Comparison of ENCODE assay signal across 22 cellular contexts in the genomic region with DNA sequence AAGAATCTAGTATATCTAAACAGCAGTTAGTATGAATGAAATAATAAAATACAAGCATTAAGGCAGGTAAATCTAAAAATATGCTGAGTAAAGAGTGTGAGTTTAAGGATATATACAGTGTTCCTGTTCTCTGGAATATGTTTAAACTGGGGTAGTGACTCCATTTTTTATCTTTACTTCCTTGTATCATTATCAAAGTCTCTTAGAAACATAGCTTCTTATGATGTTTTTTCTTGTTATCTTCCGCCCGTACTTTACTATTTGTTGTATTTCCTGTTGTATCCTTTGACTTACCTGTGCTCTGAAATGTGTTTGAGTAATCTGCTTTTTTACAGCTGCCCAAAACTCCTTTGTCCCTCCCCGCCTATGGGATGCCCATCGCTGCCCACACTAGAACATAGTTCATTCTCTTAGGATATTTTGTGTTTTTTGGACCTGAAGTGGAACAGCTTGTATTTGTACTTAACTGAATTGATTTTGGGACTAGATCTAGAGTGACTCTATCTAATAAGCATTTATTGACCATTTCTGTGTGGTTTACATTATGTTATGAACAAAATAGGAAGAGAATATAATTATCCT.
"Had no signal": no experiment of that assay in that cellular context is flagged by ENCODE, and none has a peak within 500 bp of the region (broad histone marks: within the 10 kb centered on the region; RNA-seq: fewer than 3 reads in every experiment).

No MANE protein-coding gene starts in this region.

- FAIRE-seq: keratinocyte, TTC549 had no signal

- H3K4me3 Mint-ChIP-seq: activated B cell treated with CpG ODN at 0.5 μM for 24 hours; activated CD4-positive, alpha-beta memory T cell treated with anti-CD3 and anti-CD28 coated beads for 36 hours; activated naive CD8-positive, alpha-beta T cell treated with anti-CD3 and anti-CD28 coated beads, Interleukin-2, amount 10 ng/mL, durations not matched to agents 7 days and 5 days; naive B cell had no signal

- H3K27me3 ChIP-seq: body of pancreas, left lung, pancreas, transverse colon, vagina had no signal

- H3K9me3 Mint-ChIP-seq: activated B cell treated with CpG ODN at 0.5 μM for 24 hours; activated CD4-positive, alpha-beta memory T cell treated with anti-CD3 and anti-CD28 coated beads for 36 hours; activated naive CD8-positive, alpha-beta T cell treated with anti-CD3 and anti-CD28 coated beads, Interleukin-2, amount 10 ng/mL, durations not matched to agents 7 days and 5 days; activated T-helper 2 cell treated with anti-CD3 and anti-CD28 coated beads, Interferon-gamma antibody, Interleukin-2, Interleukin-4, amounts not matched to agents 10 μg/mL and 5 μg/mL and 100 μg/mL, durations not matched to agents 14 hours and 24 hours and 36 hours; naive B cell had no signal

- H3K27ac Mint-ChIP-seq: activated B cell treated with CpG ODN at 0.5 μM for 24 hours; activated CD4-positive, alpha-beta memory T cell treated with anti-CD3 and anti-CD28 coated beads for 36 hours; activated naive CD8-positive, alpha-beta T cell treated with anti-CD3 and anti-CD28 coated beads, Interleukin-2, amount 10 ng/mL, durations not matched to agents 7 days and 5 days; activated T-helper 2 cell treated with anti-CD3 and anti-CD28 coated beads, Interferon-gamma antibody, Interleukin-2, Interleukin-4, amounts not matched to agents 10 μg/mL and 5 μg/mL and 100 μg/mL, durations not matched to agents 14 hours and 24 hours and 36 hours had no signal

- DNase-seq: activated B cell treated with CpG ODN at 0.5 μM for 24 hours; activated CD4-positive, alpha-beta memory T cell treated with anti-CD3 and anti-CD28 coated beads for 36 hours; activated CD4-positive, alpha-beta T cell treated with anti-CD3 and anti-CD28 coated beads for 4 hours; activated naive CD4-positive, alpha-beta T cell treated with Interleukin-2 at 50 U/mL for 16 hours; activated naive CD8-positive, alpha-beta T cell treated with anti-CD3 and anti-CD28 coated beads, Interleukin-2, amount 10 ng/mL, durations not matched to agents 7 days and 5 days; activated T-cell treated with anti-CD3 and anti-CD28 coated beads for 4 hours; body of pancreas; caudate nucleus; erythroblast; foreskin melanocyte; glutamatergic neuron; hypothalamus; left lung; mammary epithelial cell; naive B cell; pancreas; stimulated activated naive CD4-positive, alpha-beta T cell treated with Interleukin-2 at 50 U/mL for 16 hours; transverse colon had no signal

- H3K27me3 Mint-ChIP-seq: activated B cell treated with CpG ODN at 0.5 μM for 24 hours; activated CD4-positive, alpha-beta memory T cell treated with anti-CD3 and anti-CD28 coated beads for 36 hours; activated naive CD8-positive, alpha-beta T cell treated with anti-CD3 and anti-CD28 coated beads, Interleukin-2, amount 10 ng/mL, durations not matched to agents 7 days and 5 days; naive B cell had no signal

- H3K4me1 ChIP-seq: body of pancreas, left lung, pancreas, vagina had no signal

- H3K9me3 ChIP-seq: body of pancreas, left lung, pancreas, transverse colon, vagina had no signal

- H3K36me3 ChIP-seq: pancreas, transverse colon, vagina had no signal

- ATAC-seq: body of pancreas, left lung, pancreas had no signal

- H3K4me3 ChIP-seq: body of pancreas, left lung, pancreas, transverse colon, vagina had no signal

- H3K27ac ChIP-seq: body of pancreas, left lung, pancreas, vagina had no signal
